In genomic region chr3:120558784-120559227, GRCh38 we compare ENCODE assay signal across 8 cellular contexts. TPM values are rescaled to one million over a fixed set of nuclear protein-coding genes. Genes with fewer than 3 reads are reported as not detected.
DNase-seq lines count a peak whose midpoint lies in the region; ATAC-seq, FAIRE-seq and TF ChIP-seq lines count a peak whose summit lies in the region.

No MANE protein-coding gene starts in this region.

- TF ChIP-seq CTCF in kidney (IDR thresholded peaks at IDR 0.05; ENCODE audit: borderline replicate concordance, extremely low read depth, insufficient read depth): peak; percentile 99

- ATAC-seq in GM18907 (IDR thresholded peaks at IDR 0.05; ENCODE audit: unreplicated experiment): peak; percentile 85
- peak; percentile 95 for ATAC-seq in HG03175 (IDR thresholded peaks at IDR 0.05; ENCODE audit: unreplicated experiment)
- ATAC-seq in activated CD4-positive, CD25-positive, alpha-beta regulatory T cell treated with anti-CD3 and anti-CD28 coated beads, Interleukin-2, amount 50 U/mL, for 24 hours: peak; percentile 67 to 75

- DNase-seq in AG08396 (ENCODE audit: low spot score) (peak; percentile 84), NCI-H226 (peak; percentile 73), cerebellar cortex (ENCODE audit: low spot score) (peak; percentile 92), kidney (peak; percentile 95)
- DNase-seq in stimulated activated CD4-positive, alpha-beta T cell treated with anti-CD3 and anti-CD28 coated beads, Interleukin-15, amount 100 ng/mL, for 1 hour (ENCODE audit: low read depth in 1 of 2, low spot score in 1 of 2): peak; percentile 65 to 71

- H3K9ac ChIP-seq in kidney (ENCODE audit: low read length in 2 of 2): peak overlapping the region; percentile 83 to 95

- peak overlapping the region; percentile 78 to 93 for H3K4me3 ChIP-seq in kidney (ENCODE audit: low read length in 2 of 2)

- no peak for FAIRE-seq in kidney (lab: Jason Lieb, UNC)

- intact Hi-C loops in kidney (cut with DNase I): no loop called here

- no peaks in the 10 kb centered on the region for H3K36me3 ChIP-seq in kidney (ENCODE audit: control insufficient read depth in 1 of 2, insufficient read depth in 2 of 2, low read length in 2 of 2)

- peaks cover 0 to 10% of the 10 kb centered on the region in 2 donors for H3K4me1 ChIP-seq in kidney (ENCODE audit: control insufficient read depth in 1 of 2, insufficient read depth in 1 of 2, low read depth in 1 of 2, low read length in 2 of 2)

- H3K9me3 ChIP-seq in kidney (ENCODE audit: control insufficient read depth in 1 of 2, low read length in 2 of 2): no peaks in the 10 kb centered on the region

- H3K27ac ChIP-seq in kidney (ENCODE audit: low read depth in 2 of 2, low read length in 2 of 2): peak overlapping the region; percentile 64 to 74

RNA-seq across cellular contexts. Expression of gene NDUFB4, which starts 37.3 kb away (rescaled TPM):
- 109 TPM for total RNA-seq in kidney
- 457 TPM for polyA plus RNA-seq in kidney (ENCODE audit: insufficient read depth, low read depth, low replicate concordance)

Comparison
In these comparisons a context has a peak if more than half of its experiments do, and no peak if none do; other contexts are left out.
1. Peak in every context shown above with its lines: DNase-seq, ATAC-seq, H3K4me3 ChIP-seq and H3K27ac ChIP-seq.